Comparison of ENCODE assay signal across 1 cellular context in the genomic region with DNA sequence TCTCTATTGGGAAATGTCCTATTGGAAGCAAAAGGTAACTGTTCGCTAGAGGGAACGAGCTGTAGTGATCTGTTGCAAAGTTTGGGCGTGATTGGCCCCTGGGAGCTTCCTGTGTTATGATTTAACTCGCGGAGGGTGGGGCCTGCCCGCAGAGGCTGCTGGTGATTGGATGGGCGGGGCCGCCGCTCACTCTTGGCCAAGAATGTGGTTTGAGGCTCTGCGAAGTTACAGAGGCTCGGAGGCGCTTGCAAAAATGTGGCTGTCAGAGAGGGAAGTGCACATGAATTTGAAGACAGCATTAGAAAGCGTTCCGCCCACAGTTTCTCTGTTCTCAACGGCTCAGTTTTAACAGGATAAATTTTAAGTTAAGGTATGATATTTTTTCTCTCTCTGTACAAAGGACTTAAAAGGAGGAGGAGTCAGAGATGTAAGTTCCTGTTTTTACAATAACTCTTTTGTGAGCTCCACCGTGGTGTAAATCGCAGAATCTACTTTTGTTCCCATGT.
TF ChIP-seq lines count a peak whose summit lies in the region.

No MANE protein-coding gene starts in this region.

TF ChIP-seq in GM12878, 131 proteins besides CTCF, POLR2A, EP300 and RAD21 (continued from another document and continues in another):
- TF ChIP-seq TBL1XR1 (IDR thresholded peaks at IDR 0.05; ENCODE audit: low read depth, low read length) (no peak), LARP7 (IDR thresholded peaks at IDR 0.05) (no peak), ASH2L (IDR thresholded peaks at IDR 0.05; ENCODE audit: borderline replicate concordance, low read depth) (no peak), ZSCAN29 (IDR thresholded peaks at IDR 0.05) (no peak), HDAC6 (IDR thresholded peaks at IDR 0.05; ENCODE audit: unreplicated experiment) (no peak), SMARCA5 (IDR thresholded peaks at IDR 0.05) (no peak), KLF5 (IDR thresholded peaks at IDR 0.05; ENCODE audit: partially characterized antibody) (peak; percentile 31), SP1 (IDR thresholded peaks at IDR 0.05; ENCODE audit: low read depth, low read length) (peak; percentile 81), FOS (IDR thresholded peaks at IDR 0.05; ENCODE audit: borderline replicate concordance, extremely low read depth, insufficient read length) (no peak), ZNF207 (IDR thresholded peaks at IDR 0.05; ENCODE audit: borderline replicate concordance) (no peak), ZNF217 (IDR thresholded peaks at IDR 0.05) (no peak), TCF7 (IDR thresholded peaks at IDR 0.05; ENCODE audit: borderline replicate concordance) (no peak), FOXM1 (IDR thresholded peaks at IDR 0.05; ENCODE audit: low read depth, low read length) (peak; percentile 96), PAX5 (IDR thresholded peaks at IDR 0.05; ENCODE audit: borderline replicate concordance, low read depth, low read length) (0 out of 2 replicates have a peak, but pooled peaks have one; percentile 19), STAT3 (IDR thresholded peaks at IDR 0.05; ENCODE audit: low read depth, low read length) (no peak; the same call in 1 of the 2 replicates), EED (IDR thresholded peaks at IDR 0.05; ENCODE audit: low read depth) (no peak), BACH1 (IDR thresholded peaks at IDR 0.05; ENCODE audit: borderline replicate concordance) (no peak), EGR1 (IDR thresholded peaks at IDR 0.05; ENCODE audit: borderline replicate concordance in 1 of 2, low read depth in 2 of 2, low read length in 2 of 2) (no peak; a peak in 1 of 3 replicates), SIN3A (IDR thresholded peaks at IDR 0.05; ENCODE audit: low read depth, low read length) (0 out of 2 replicates have a peak, but pooled peaks have one; percentile 28), POU2F2 (IDR thresholded peaks at IDR 0.05; ENCODE audit: borderline replicate concordance, low read depth, low read length) (peak; percentile 65; the same call in 1 of the 3 replicates), NFIC (IDR thresholded peaks at IDR 0.05; ENCODE audit: low read depth, low read length) (peak; percentile 52)
- TF ChIP-seq, protein P1, sequence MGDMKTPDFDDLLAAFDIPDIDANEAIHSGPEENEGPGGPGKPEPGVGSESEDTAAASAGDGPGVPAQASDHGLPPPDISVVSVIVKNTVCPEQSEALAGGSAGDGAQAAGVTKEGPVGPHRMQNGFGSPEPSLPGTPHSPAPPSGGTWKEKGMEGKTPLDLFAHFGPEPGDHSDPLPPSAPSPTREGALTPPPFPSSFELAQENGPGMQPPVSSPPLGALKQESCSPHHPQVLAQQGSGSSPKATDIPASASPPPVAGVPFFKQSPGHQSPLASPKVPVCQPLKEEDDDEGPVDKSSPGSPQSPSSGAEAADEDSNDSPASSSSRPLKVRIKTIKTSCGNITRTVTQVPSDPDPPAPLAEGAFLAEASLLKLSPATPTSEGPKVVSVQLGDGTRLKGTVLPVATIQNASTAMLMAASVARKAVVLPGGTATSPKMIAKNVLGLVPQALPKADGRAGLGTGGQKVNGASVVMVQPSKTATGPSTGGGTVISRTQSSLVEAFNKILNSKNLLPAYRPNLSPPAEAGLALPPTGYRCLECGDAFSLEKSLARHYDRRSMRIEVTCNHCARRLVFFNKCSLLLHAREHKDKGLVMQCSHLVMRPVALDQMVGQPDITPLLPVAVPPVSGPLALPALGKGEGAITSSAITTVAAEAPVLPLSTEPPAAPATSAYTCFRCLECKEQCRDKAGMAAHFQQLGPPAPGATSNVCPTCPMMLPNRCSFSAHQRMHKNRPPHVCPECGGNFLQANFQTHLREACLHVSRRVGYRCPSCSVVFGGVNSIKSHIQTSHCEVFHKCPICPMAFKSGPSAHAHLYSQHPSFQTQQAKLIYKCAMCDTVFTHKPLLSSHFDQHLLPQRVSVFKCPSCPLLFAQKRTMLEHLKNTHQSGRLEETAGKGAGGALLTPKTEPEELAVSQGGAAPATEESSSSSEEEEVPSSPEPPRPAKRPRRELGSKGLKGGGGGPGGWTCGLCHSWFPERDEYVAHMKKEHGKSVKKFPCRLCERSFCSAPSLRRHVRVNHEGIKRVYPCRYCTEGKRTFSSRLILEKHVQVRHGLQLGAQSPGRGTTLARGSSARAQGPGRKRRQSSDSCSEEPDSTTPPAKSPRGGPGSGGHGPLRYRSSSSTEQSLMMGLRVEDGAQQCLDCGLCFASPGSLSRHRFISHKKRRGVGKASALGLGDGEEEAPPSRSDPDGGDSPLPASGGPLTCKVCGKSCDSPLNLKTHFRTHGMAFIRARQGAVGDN (IDR thresholded peaks at IDR 0.05), result no peak; the same call in 1 of the 2 replicates
- TF ChIP-seq, protein P2, sequence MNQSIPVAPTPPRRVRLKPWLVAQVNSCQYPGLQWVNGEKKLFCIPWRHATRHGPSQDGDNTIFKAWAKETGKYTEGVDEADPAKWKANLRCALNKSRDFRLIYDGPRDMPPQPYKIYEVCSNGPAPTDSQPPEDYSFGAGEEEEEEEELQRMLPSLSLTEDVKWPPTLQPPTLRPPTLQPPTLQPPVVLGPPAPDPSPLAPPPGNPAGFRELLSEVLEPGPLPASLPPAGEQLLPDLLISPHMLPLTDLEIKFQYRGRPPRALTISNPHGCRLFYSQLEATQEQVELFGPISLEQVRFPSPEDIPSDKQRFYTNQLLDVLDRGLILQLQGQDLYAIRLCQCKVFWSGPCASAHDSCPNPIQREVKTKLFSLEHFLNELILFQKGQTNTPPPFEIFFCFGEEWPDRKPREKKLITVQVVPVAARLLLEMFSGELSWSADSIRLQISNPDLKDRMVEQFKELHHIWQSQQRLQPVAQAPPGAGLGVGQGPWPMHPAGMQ (IDR thresholded peaks at IDR 0.05; ENCODE audit: borderline replicate concordance), result no peak
- TF ChIP-seq, protein P3, sequence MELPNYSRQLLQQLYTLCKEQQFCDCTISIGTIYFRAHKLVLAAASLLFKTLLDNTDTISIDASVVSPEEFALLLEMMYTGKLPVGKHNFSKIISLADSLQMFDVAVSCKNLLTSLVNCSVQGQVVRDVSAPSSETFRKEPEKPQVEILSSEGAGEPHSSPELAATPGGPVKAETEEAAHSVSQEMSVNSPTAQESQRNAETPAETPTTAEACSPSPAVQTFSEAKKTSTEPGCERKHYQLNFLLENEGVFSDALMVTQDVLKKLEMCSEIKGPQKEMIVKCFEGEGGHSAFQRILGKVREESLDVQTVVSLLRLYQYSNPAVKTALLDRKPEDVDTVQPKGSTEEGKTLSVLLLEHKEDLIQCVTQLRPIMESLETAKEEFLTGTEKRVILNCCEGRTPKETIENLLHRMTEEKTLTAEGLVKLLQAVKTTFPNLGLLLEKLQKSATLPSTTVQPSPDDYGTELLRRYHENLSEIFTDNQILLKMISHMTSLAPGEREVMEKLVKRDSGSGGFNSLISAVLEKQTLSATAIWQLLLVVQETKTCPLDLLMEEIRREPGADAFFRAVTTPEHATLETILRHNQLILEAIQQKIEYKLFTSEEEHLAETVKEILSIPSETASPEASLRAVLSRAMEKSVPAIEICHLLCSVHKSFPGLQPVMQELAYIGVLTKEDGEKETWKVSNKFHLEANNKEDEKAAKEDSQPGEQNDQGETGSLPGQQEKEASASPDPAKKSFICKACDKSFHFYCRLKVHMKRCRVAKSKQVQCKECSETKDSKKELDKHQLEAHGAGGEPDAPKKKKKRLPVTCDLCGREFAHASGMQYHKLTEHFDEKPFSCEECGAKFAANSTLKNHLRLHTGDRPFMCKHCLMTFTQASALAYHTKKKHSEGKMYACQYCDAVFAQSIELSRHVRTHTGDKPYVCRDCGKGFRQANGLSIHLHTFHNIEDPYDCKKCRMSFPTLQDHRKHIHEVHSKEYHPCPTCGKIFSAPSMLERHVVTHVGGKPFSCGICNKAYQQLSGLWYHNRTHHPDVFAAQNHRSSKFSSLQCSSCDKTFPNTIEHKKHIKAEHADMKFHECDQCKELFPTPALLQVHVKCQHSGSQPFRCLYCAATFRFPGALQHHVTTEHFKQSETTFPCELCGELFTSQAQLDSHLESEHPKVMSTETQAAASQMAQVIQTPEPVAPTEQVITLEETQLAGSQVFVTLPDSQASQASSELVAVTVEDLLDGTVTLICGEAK (IDR thresholded peaks at IDR 0.05; ENCODE audit: borderline replicate concordance), result peak; percentile 34; the same call in 1 of the 2 replicates
- TF ChIP-seq, protein P4, sequence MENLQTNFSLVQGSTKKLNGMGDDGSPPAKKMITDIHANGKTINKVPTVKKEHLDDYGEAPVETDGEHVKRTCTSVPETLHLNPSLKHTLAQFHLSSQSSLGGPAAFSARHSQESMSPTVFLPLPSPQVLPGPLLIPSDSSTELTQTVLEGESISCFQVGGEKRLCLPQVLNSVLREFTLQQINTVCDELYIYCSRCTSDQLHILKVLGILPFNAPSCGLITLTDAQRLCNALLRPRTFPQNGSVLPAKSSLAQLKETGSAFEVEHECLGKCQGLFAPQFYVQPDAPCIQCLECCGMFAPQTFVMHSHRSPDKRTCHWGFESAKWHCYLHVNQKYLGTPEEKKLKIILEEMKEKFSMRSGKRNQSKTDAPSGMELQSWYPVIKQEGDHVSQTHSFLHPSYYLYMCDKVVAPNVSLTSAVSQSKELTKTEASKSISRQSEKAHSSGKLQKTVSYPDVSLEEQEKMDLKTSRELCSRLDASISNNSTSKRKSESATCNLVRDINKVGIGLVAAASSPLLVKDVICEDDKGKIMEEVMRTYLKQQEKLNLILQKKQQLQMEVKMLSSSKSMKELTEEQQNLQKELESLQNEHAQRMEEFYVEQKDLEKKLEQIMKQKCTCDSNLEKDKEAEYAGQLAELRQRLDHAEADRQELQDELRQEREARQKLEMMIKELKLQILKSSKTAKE (IDR thresholded peaks at IDR 0.05; ENCODE audit: low read depth, poor library complexity, severe bottlenecking), result no peak
- TF ChIP-seq, protein P5, sequence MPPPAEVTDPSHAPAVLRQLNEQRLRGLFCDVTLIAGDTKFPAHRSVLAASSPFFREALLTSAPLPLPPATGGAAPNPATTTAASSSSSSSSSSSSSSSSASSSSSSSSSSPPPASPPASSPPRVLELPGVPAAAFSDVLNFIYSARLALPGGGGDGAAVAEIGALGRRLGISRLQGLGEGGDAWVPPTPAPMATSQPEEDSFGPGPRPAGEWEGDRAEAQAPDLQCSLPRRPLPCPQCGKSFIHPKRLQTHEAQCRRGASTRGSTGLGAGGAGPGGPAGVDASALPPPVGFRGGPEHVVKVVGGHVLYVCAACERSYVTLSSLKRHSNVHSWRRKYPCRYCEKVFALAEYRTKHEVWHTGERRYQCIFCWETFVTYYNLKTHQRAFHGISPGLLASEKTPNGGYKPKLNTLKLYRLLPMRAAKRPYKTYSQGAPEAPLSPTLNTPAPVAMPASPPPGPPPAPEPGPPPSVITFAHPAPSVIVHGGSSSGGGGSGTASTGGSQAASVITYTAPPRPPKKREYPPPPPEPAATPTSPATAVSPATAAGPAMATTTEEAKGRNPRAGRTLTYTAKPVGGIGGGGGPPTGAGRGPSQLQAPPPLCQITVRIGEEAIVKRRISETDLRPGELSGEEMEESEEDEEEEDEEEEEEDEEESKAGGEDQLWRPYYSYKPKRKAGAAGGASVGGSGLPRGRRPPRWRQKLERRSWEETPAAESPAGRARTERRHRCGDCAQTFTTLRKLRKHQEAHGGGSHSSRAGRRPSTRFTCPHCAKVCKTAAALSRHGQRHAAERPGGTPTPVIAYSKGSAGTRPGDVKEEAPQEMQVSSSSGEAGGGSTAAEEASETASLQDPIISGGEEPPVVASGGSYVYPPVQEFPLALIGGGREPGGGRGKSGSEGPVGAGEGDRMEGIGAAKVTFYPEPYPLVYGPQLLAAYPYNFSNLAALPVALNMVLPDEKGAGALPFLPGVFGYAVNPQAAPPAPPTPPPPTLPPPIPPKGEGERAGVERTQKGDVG (CRISPR knock-in tag; IDR thresholded peaks at IDR 0.05), result no peak
- TF ChIP-seq, protein P6, sequence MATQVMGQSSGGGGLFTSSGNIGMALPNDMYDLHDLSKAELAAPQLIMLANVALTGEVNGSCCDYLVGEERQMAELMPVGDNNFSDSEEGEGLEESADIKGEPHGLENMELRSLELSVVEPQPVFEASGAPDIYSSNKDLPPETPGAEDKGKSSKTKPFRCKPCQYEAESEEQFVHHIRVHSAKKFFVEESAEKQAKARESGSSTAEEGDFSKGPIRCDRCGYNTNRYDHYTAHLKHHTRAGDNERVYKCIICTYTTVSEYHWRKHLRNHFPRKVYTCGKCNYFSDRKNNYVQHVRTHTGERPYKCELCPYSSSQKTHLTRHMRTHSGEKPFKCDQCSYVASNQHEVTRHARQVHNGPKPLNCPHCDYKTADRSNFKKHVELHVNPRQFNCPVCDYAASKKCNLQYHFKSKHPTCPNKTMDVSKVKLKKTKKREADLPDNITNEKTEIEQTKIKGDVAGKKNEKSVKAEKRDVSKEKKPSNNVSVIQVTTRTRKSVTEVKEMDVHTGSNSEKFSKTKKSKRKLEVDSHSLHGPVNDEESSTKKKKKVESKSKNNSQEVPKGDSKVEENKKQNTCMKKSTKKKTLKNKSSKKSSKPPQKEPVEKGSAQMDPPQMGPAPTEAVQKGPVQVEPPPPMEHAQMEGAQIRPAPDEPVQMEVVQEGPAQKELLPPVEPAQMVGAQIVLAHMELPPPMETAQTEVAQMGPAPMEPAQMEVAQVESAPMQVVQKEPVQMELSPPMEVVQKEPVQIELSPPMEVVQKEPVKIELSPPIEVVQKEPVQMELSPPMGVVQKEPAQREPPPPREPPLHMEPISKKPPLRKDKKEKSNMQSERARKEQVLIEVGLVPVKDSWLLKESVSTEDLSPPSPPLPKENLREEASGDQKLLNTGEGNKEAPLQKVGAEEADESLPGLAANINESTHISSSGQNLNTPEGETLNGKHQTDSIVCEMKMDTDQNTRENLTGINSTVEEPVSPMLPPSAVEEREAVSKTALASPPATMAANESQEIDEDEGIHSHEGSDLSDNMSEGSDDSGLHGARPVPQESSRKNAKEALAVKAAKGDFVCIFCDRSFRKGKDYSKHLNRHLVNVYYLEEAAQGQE (IDR thresholded peaks at IDR 0.05; ENCODE audit: low read depth, low read length), result no peak
- TF ChIP-seq, protein P7, sequence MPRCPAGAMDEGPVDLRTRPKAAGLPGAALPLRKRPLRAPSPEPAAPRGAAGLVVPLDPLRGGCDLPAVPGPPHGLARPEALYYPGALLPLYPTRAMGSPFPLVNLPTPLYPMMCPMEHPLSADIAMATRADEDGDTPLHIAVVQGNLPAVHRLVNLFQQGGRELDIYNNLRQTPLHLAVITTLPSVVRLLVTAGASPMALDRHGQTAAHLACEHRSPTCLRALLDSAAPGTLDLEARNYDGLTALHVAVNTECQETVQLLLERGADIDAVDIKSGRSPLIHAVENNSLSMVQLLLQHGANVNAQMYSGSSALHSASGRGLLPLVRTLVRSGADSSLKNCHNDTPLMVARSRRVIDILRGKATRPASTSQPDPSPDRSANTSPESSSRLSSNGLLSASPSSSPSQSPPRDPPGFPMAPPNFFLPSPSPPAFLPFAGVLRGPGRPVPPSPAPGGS (IDR thresholded peaks at IDR 0.05; ENCODE audit: borderline replicate concordance, insufficient read depth, low read depth, low read length, poor library complexity, severe bottlenecking), result no peak
- TF ChIP-seq, protein P8, sequence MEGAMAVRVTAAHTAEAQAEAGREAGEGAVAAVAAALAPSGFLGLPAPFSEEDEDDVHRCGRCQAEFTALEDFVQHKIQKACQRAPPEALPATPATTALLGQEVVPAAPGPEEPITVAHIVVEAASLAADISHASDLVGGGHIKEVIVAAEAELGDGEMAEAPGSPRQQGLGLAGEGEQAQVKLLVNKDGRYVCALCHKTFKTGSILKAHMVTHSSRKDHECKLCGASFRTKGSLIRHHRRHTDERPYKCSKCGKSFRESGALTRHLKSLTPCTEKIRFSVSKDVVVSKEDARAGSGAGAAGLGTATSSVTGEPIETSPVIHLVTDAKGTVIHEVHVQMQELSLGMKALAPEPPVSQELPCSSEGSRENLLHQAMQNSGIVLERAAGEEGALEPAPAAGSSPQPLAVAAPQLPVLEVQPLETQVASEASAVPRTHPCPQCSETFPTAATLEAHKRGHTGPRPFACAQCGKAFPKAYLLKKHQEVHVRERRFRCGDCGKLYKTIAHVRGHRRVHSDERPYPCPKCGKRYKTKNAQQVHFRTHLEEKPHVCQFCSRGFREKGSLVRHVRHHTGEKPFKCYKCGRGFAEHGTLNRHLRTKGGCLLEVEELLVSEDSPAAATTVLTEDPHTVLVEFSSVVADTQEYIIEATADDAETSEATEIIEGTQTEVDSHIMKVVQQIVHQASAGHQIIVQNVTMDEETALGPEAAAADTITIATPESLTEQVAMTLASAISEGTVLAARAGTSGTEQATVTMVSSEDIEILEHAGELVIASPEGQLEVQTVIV (IDR thresholded peaks at IDR 0.05; ENCODE audit: borderline replicate concordance, partially characterized antibody), result no peak
